ENCODE assay signal across 8 cellular contexts in the genomic region with DNA sequence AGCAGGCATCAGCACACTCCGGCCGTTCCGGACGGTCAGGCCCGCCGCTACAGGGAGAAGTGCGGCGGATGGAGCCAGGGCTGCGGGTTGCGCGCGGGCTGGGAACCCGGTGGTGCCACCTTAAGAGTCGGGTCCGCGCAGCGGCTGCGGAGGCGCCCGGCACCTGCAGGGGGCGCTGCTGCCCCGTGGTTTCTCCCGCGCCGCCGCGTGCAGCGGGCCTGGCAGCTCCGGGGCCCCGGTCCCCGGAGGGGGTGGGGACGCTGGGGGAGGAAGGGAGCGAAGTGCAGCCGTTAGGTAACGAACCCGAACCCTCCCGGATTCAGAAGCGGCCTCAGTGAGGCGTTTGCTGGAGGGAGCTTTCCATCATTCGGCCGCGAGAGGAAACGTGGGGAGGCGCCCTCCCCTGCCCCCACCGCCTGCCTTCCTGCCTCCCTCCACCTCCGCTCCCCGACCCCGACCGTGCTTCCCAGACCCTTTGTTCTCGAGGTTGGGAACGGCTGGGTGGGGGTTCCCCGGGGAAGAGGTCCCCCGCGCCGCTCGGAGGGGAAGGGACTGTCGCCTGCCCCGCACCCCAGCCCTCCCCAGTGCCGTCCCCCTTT. TPM values are rescaled to one million over a fixed set of nuclear protein-coding genes. Genes with fewer than 3 reads are reported as not detected.
DNase-seq lines count a peak whose midpoint lies in the region; ATAC-seq and TF ChIP-seq lines count a peak whose summit lies in the region.

No MANE protein-coding gene starts in this region.

- no TSS peak for BruUV-seq in Calu3 (replicated peaks; lab: Mats Ljungman, UMichigan)

- TF ChIP-seq CTCF in Calu3 (IDR thresholded peaks at IDR 0.05; ENCODE audit: unreplicated experiment): peak; percentile 92

- intact Hi-C loops in Calu3 (cut with micrococcal nuclease; ENCODE audit: unreplicated experiment): loop anchor here (2.0 to 10.0 kb wide), 5 partner anchors 37 to 1492 kb away; no protein-coding TSS in a partner anchor
- intact Hi-C loops in naive thymus-derived CD4-positive, alpha-beta T cell (cut with micrococcal nuclease): loop anchor here (1.0 to 10.0 kb wide), 24 partner anchors 22 to 1600 kb away; partner anchors contain the start of genes DNAJC1 (in 2 of the 2), MLLT10 (in 2 of the 2), BMI1 (in 1 of the 2) and MSRB2 (in 1 of the 2)

- H3K4me1 ChIP-seq in naive thymus-derived CD4-positive, alpha-beta T cell (ENCODE audit: control insufficient read depth in 2 of 2, insufficient read depth in 2 of 2, low read length in 2 of 2): peaks cover 20% of the 10 kb centered on the region in 2 donors

- no peaks in the 10 kb centered on the region for H3K36me3 ChIP-seq in naive thymus-derived CD4-positive, alpha-beta T cell (ENCODE audit: control insufficient read depth in 2 of 3, insufficient read depth in 3 of 3, low read length in 3 of 3)

- CTCF ChIA-PET in Calu3 (lab: Charles Lee): interaction anchor here (0.6 to 2.6 kb wide), 9 partner anchors 8 to 458 kb away, joined by 3 to 20 read pairs (median 6); partner anchors contain the start of gene SKIDA1
- CTCF ChIA-PET in naive thymus-derived CD4-positive, alpha-beta T cell (lab: Charles Lee): interaction anchor here (0.6 to 3.8 kb wide), 15 partner anchors 11 to 1495 kb away, joined by 3 to 15 read pairs (median 3); no protein-coding TSS in a partner anchor

- H3K27ac ChIP-seq in naive thymus-derived CD4-positive, alpha-beta T cell (ENCODE audit: low read depth, low read length): no peak overlapping the region

- H3K27me3 ChIP-seq in naive thymus-derived CD4-positive, alpha-beta T cell (ENCODE audit: control insufficient read depth in 2 of 2, insufficient read depth in 2 of 2, low read length in 2 of 2): peaks cover 0 to 32% of the 10 kb centered on the region in 2 donors

- POLR2A ChIA-PET in naive thymus-derived CD4-positive, alpha-beta T cell (lab: Charles Lee): interaction anchor here (0.9 to 3.2 kb wide), 5 partner anchors 23 to 458 kb away, joined by 3 to 13 read pairs (median 7); partner anchors contain the start of gene SKIDA1

- H3K27me3 Mint-ChIP-seq in Calu3 (ENCODE audit: unreplicated experiment): peaks cover 24% of the 10 kb centered on the region
- peaks cover 47 to 80% (median 51%) of the 10 kb centered on the region in 5 donors for H3K27me3 Mint-ChIP-seq in naive thymus-derived CD4-positive, alpha-beta T cell
- peaks cover 48 to 57% of the 10 kb centered on the region in 2 donors for H3K27me3 Mint-ChIP-seq in stimulated activated naive B cell treated with anti-CD40 and anti-IgM and Interleukin-4, amounts not matched to agents 10 μg/mL and 1 μg/mL and 100 μg/mL, for 72 hours

- H3K4me3 Mint-ChIP-seq in Calu3 (ENCODE audit: low read depth, unreplicated experiment): peak overlapping the region; percentile 78
- H3K4me3 Mint-ChIP-seq in naive thymus-derived CD4-positive, alpha-beta T cell: peak overlapping the region; percentile 86 to 95 (median 90)
- H3K4me3 Mint-ChIP-seq in stimulated activated naive B cell treated with anti-CD40 and anti-IgM and Interleukin-4, amounts not matched to agents 10 μg/mL and 1 μg/mL and 100 μg/mL, for 72 hours: peak overlapping the region; percentile 83 to 85

- ATAC-seq in GM19452 (IDR thresholded peaks at IDR 0.05; ENCODE audit: unreplicated experiment) (peak; percentile 79), HG03571 (IDR thresholded peaks at IDR 0.05; ENCODE audit: unreplicated experiment) (peak; percentile 75)
- ATAC-seq in naive thymus-derived CD4-positive, alpha-beta T cell: peak; percentile 94
- peak; percentile 82 to 88 for ATAC-seq in stimulated activated naive B cell treated with anti-CD40 and anti-IgM and Interleukin-4, amounts not matched to agents 10 μg/mL and 1 μg/mL and 100 μg/mL, for 72 hours (replicated peaks)

- peak; percentile 94 for DNase-seq in Calu3
- DNase-seq in OCI-M1 (lab: John Stamatoyannopoulos, UW): peak; percentile 94
- DNase-seq in activated T-helper 1 cell treated with Interleukin-2 at 50 U/mL for 16 hours (ENCODE audit: low read depth): peak; percentile 82
- DNase-seq in fibroblast of gingiva (ENCODE audit: low read depth): peak; percentile 73
- peak; percentile 74 to 97 (median 89) for DNase-seq in naive thymus-derived CD4-positive, alpha-beta T cell
- DNase-seq in stimulated activated naive B cell treated with anti-CD40 and anti-IgM and Interleukin-4, amounts not matched to agents 10 μg/mL and 1 μg/mL and 100 μg/mL, for 72 hours: peak; percentile 79

- no peaks in the 10 kb centered on the region for H3K4me1 Mint-ChIP-seq in Calu3 (ENCODE audit: low read depth, unreplicated experiment)
- H3K4me1 Mint-ChIP-seq in naive thymus-derived CD4-positive, alpha-beta T cell: peaks cover 19 to 38% (median 25%) of the 10 kb centered on the region in 7 donors
- peaks cover 17 to 40% of the 10 kb centered on the region in 2 donors for H3K4me1 Mint-ChIP-seq in stimulated activated naive B cell treated with anti-CD40 and anti-IgM and Interleukin-4, amounts not matched to agents 10 μg/mL and 1 μg/mL and 100 μg/mL, for 72 hours

- no peaks in the 10 kb centered on the region for H3K9me3 ChIP-seq in naive thymus-derived CD4-positive, alpha-beta T cell (ENCODE audit: control insufficient read depth in 2 of 3, low read length in 3 of 3)

- peaks cover 36% of the 10 kb centered on the region for H3K36me3 Mint-ChIP-seq in Calu3 (ENCODE audit: insufficient read depth, unreplicated experiment)
- H3K36me3 Mint-ChIP-seq in naive thymus-derived CD4-positive, alpha-beta T cell: peaks cover 0 to 4% (median 0%) of the 10 kb centered on the region in 5 donors
- no peaks in the 10 kb centered on the region for H3K36me3 Mint-ChIP-seq in stimulated activated naive B cell treated with anti-CD40 and anti-IgM and Interleukin-4, amounts not matched to agents 10 μg/mL and 1 μg/mL and 100 μg/mL, for 72 hours

- H3K27ac Mint-ChIP-seq in Calu3 (ENCODE audit: unreplicated experiment): no peak overlapping the region
- peak overlapping the region in 7 of 9 donors; percentile 28 to 76 (median 54) for H3K27ac Mint-ChIP-seq in naive thymus-derived CD4-positive, alpha-beta T cell
- no peak overlapping the region for H3K27ac Mint-ChIP-seq in stimulated activated naive B cell treated with anti-CD40 and anti-IgM and Interleukin-4, amounts not matched to agents 10 μg/mL and 1 μg/mL and 100 μg/mL, for 72 hours

- no peaks in the 10 kb centered on the region for H3K9me3 Mint-ChIP-seq in Calu3 (ENCODE audit: low read depth, unreplicated experiment)
- peaks cover 0 to 5% (median 0%) of the 10 kb centered on the region in 11 donors for H3K9me3 Mint-ChIP-seq in naive thymus-derived CD4-positive, alpha-beta T cell
- no peaks in the 10 kb centered on the region for H3K9me3 Mint-ChIP-seq in stimulated activated naive B cell treated with anti-CD40 and anti-IgM and Interleukin-4, amounts not matched to agents 10 μg/mL and 1 μg/mL and 100 μg/mL, for 72 hours

- peak overlapping the region; percentile 79 for H3K4me3 ChIP-seq in naive thymus-derived CD4-positive, alpha-beta T cell (ENCODE audit: low read length)

RNA-seq across cellular contexts. Expression of gene SKIDA1, which starts 29.7 kb away (rescaled TPM):
- total RNA-seq in Calu3 (2022): 0.40 TPM in 1 of 2 replicates, not detected in the other
- total RNA-seq in naive thymus-derived CD4-positive, alpha-beta T cell: under 1 TPM in 4 of 5 experiments, not detected in 1; 0.17 to 0.45 (median 0.28) TPM
- polyA plus RNA-seq in naive thymus-derived CD4-positive, alpha-beta T cell: under 1 TPM in 1 of 2 donors, not detected in 1; 0.38 TPM

RNA-seq across cellular contexts. Expression of gene MLLT10, which starts 38.2 kb away (rescaled TPM):
- 32.1 and 34.7 TPM in 2 replicates for total RNA-seq in Calu3 (2022)
- total RNA-seq in naive thymus-derived CD4-positive, alpha-beta T cell: 10 to 100 TPM; 50.0 to 74.2 (median 67.9) TPM
- 1 to 10 TPM; 6.0 to 8.8 TPM for polyA plus RNA-seq in naive thymus-derived CD4-positive, alpha-beta T cell

Comparison
In these comparisons a context has a peak if more than half of its experiments do, and no peak if none do; other contexts are left out.
1. H3K27ac Mint-ChIP-seq: peak in naive thymus-derived CD4-positive, alpha-beta T cell (7 of 9); none in Calu3 (single experiment) and stimulated activated naive B cell treated with anti-CD40 and anti-IgM and Interleukin-4, amounts not matched to agents 10 μg/mL and 1 μg/mL and 100 μg/mL, for 72 hours (single experiment).
2. Peak in every context shown above with its lines, with median percentiles within 50 percentile points of each other: DNase-seq, H3K4me3 Mint-ChIP-seq and ATAC-seq.